ENCODE assay signal across 20 cellular contexts in the genomic region with DNA sequence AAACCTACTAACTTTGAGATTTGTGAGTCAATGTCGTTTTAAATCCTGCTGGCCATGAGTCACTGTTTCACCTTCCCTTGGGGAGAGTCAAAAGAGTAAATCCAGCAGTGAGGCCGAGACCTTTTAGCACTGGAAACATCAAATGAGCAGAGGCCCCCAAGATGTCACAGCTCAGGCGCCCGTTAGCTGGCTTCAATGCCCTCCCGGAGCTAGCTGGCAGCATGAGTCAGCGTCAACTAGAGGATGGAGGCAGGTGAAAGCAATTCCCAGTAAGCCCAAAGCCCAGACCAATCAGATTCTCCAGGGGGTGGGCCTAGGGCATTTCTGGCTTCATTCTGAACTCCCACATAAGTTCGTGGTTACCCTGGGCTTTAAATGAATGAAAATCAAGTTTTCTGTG.
DNase-seq lines count a peak whose midpoint lies in the region; ATAC-seq, FAIRE-seq and TF ChIP-seq lines count a peak whose summit lies in the region.
"Had no signal": no experiment of that assay in that cellular context is flagged by ENCODE, and none has a peak within 500 bp of the region (broad histone marks: within the 10 kb centered on the region; RNA-seq: fewer than 3 reads in every experiment).

No MANE protein-coding gene starts in this region.

- TF ChIP-seq EP300 in HepG2 (IDR thresholded peaks at IDR 0.05; ENCODE audit: low read depth in 2 of 2, low read length in 2 of 2): no peak
- no peak for TF ChIP-seq EP300 in HepG2 (CRISPR knock-in tag; IDR thresholded peaks at IDR 0.05; ENCODE audit: borderline replicate concordance)
- no peak for TF ChIP-seq EP300 in upper lobe of left lung (IDR thresholded peaks at IDR 0.05)

- H3K9ac ChIP-seq in HepG2 (ENCODE audit: insufficient read depth, low read depth, low read length): no peak overlapping the region

- no peak overlapping the region for H2AFZ ChIP-seq in HepG2 (ENCODE audit: low read length)

- H3K36me3 ChIP-seq in HepG2 (replicated peaks in 1 of 2; ENCODE audit: control insufficient read depth in 1 of 2, insufficient read depth in 2 of 2, low read length in 2 of 2): no peaks in the 10 kb centered on the region
- H3K36me3 ChIP-seq in right lobe of liver: no peaks in the 10 kb centered on the region
- no peaks in the 10 kb centered on the region for H3K36me3 ChIP-seq in upper lobe of left lung
- H3K36me3 ChIP-seq: prostate gland had no signal

- no peak for TF ChIP-seq RAD21 in HepG2 (CRISPR knock-in tag; IDR thresholded peaks at IDR 0.05)

- H3K4me3 ChIP-seq in HepG2 (replicated peaks in 1 of 3; ENCODE audit: insufficient read depth in 1 of 3, low read depth in 2 of 3, low read length in 3 of 3) (no peak overlapping the region), right lobe of liver (no peak overlapping the region), lower leg skin (ENCODE audit: low read depth, poor library complexity, severe bottlenecking) (no peak overlapping the region), upper lobe of left lung (no peak overlapping the region)
- H3K4me3 ChIP-seq: prostate gland had no signal

- H3K9me3 ChIP-seq in HepG2 (ENCODE audit: low read length): no peaks in the 10 kb centered on the region
- H3K9me3 ChIP-seq in right lobe of liver: no peaks in the 10 kb centered on the region
- H3K9me3 ChIP-seq in upper lobe of left lung: no peaks in the 10 kb centered on the region
- H3K9me3 ChIP-seq: Caco-2, prostate gland had no signal

- H3K4me1 ChIP-seq in HepG2 (ENCODE audit: insufficient read depth, low read length) (peaks cover 7% of the 10 kb centered on the region), right lobe of liver (no peaks in the 10 kb centered on the region), upper lobe of left lung (no peaks in the 10 kb centered on the region)
- H3K4me1 ChIP-seq: prostate gland had no signal

- no peak overlapping the region for H3K27ac ChIP-seq in HepG2 (ENCODE audit: extremely low read length, insufficient read depth, low read length)
- H3K27ac ChIP-seq in right lobe of liver: no peak overlapping the region
- no peak overlapping the region for H3K27ac ChIP-seq in upper lobe of left lung
- H3K27ac ChIP-seq: prostate gland had no signal

- H3K79me2 ChIP-seq in HepG2 (ENCODE audit: insufficient read depth, low read length): no peaks in the 10 kb centered on the region

- BruUV-seq in HepG2 (replicated peaks; lab: Mats Ljungman, UMichigan): no TSS peak

- intact Hi-C loops in HepG2 (cut with micrococcal nuclease; ENCODE audit: unreplicated experiment): no loop called here
- intact Hi-C loops in right lobe of liver (cut with DNase I): no loop called here
- intact Hi-C loops in lower leg skin (cut with DNase I; ENCODE audit: low total_unique reads): loop anchor here (5.0 kb wide), 1 partner anchor 1585 kb away; no protein-coding TSS in a partner anchor

- no peak for FAIRE-seq in HepG2 (lab: Jason Lieb, UNC)

- peak overlapping the region; percentile 24 for H3K4me2 ChIP-seq in HepG2 (ENCODE audit: low read depth, low read length)

- POLR2A ChIA-PET in HepG2 (lab: Yijun Ruan, JAX): no interaction called here

- DNase-seq in HepG2 (ENCODE audit: low spot score) (peak; percentile 3), right lobe of liver (no peak), RPMI7951 (ENCODE audit: low read depth) (peak; percentile 46), iPS-NIHi7 (ENCODE audit: extremely low spot score) (peak; percentile 63), lower leg skin (ENCODE audit: low spot score in 2 of 2) (no peak), pons (ENCODE audit: low spot score) (no peak), upper lobe of left lung (no peak), NCI-H446 (lab: John Stamatoyannopoulos, UW) (no peak)
- DNase-seq: activated CD4-positive, CD25-positive, alpha-beta regulatory T cell treated with anti-CD3 and anti-CD28 coated beads, Interleukin-2, amount 50 U/mL, for 72 hours; activated CD8-positive, alpha-beta memory T cell treated with anti-CD3 and anti-CD28 coated beads, Interleukin-2, amount 10 ng/mL, durations not matched to agents 7 days and 5 days; activated effector memory CD4-positive, alpha-beta T cell treated with Interleukin-2 at 50 U/mL for 16 hours; amygdala; Caco-2; HCEC 1CT; naive B cell; Right ventricle myocardium superior; stimulated activated CD4-positive, alpha-beta T cell treated with anti-CD3 and anti-CD28 coated beads, Interleukin-15, amount 100 ng/mL, for 24 hours; stimulated activated naive CD8-positive, alpha-beta T cell treated with anti-CD3 and anti-CD28 coated beads, Interleukin-15, amount 100 ng/mL, for 72 hours; T-helper 2 cell had no signal

- peak; percentile 56; the same call in 2 of the 3 replicates for ATAC-seq in HepG2
- ATAC-seq in right lobe of liver: no peak
- ATAC-seq in upper lobe of left lung (ENCODE audit: low FRiP score in 2 of 2): no peak
- ATAC-seq: activated CD8-positive, alpha-beta memory T cell treated with anti-CD3 and anti-CD28 coated beads, Interleukin-2, amount 10 ng/mL, durations not matched to agents 7 days and 5 days; stimulated activated naive CD8-positive, alpha-beta T cell treated with anti-CD3 and anti-CD28 coated beads, Interleukin-15, amount 100 ng/mL, for 72 hours had no signal

- in situ Hi-C loops in HepG2 (cut with HindIII; ENCODE audit: extremely low pct_ligation_motif_present, low pct_unique_long_range_greater_than_20kb): no loop called here

- H3K27me3 ChIP-seq in HepG2 (ENCODE audit: control insufficient read depth in 1 of 2, insufficient read depth in 2 of 2, low read length in 2 of 2) (no peaks in the 10 kb centered on the region), right lobe of liver (peaks cover 0 to 5% of the 10 kb centered on the region in 2 donors), upper lobe of left lung (no peaks in the 10 kb centered on the region)

- TF ChIP-seq CTCF in HepG2 (CRISPR knock-in tag; IDR thresholded peaks at IDR 0.05) (no peak), right lobe of liver (IDR thresholded peaks at IDR 0.05) (no peak), lower leg skin (IDR thresholded peaks at IDR 0.05) (no peak), upper lobe of left lung (IDR thresholded peaks at IDR 0.05) (no peak)

- no peak for TF ChIP-seq POLR2A in HepG2 (IDR thresholded peaks at IDR 0.05; ENCODE audit: insufficient read depth in 1 of 2, low read depth in 2 of 2, low read length in 2 of 2)
- no peak for TF ChIP-seq POLR2A in right lobe of liver (IDR thresholded peaks at IDR 0.05)
- TF ChIP-seq POLR2A in lower leg skin (IDR thresholded peaks at IDR 0.05): no peak
- TF ChIP-seq POLR2A in upper lobe of left lung (IDR thresholded peaks at IDR 0.05): no peak

- H4K20me1 ChIP-seq in HepG2 (ENCODE audit: insufficient read depth, low read length): no peaks in the 10 kb centered on the region

- WGBS in HepG2 (ENCODE audit: low lambda C conversion rate): 0% methylated on average over 3 of the region's 7 CpGs
- 30% methylated on average over 3 of the region's 7 CpGs for WGBS in right lobe of liver (ENCODE audit: insufficient coverage, low coverage, low lambda C conversion rate, missing lambda C conversion rate)
- WGBS in lower leg skin, 2 donors: 61 to 79% methylated on average over 5 to 7 of the region's 7 CpGs
- WGBS in upper lobe of left lung, 2 donors: 54 to 74% methylated on average over 2 to 7 of the region's 7 CpGs

- CTCF ChIA-PET in HepG2 (lab: Yijun Ruan, JAX; ENCODE audit: low intra/inter-chr PET ratio, low total read pairs): no interaction called here

TF ChIP-seq in HepG2, 621 proteins besides CTCF, POLR2A, EP300 and RAD21:
- TF ChIP-seq TSC22D2 (CRISPR knock-in tag; IDR thresholded peaks at IDR 0.05; ENCODE audit: borderline replicate concordance): no peak
- TF ChIP-seq ZNF746 (CRISPR knock-in tag; IDR thresholded peaks at IDR 0.05): no peak
- TF ChIP-seq, protein P1, sequence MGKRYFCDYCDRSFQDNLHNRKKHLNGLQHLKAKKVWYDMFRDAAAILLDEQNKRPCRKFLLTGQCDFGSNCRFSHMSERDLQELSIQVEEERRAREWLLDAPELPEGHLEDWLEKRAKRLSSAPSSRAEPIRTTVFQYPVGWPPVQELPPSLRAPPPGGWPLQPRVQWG (CRISPR knock-in tag; IDR thresholded peaks at IDR 0.05; ENCODE audit: borderline replicate concordance, low read depth): no peak
- TF ChIP-seq ZSCAN25 (CRISPR knock-in tag; IDR thresholded peaks at IDR 0.05): no peak
- TF ChIP-seq, protein P2, sequence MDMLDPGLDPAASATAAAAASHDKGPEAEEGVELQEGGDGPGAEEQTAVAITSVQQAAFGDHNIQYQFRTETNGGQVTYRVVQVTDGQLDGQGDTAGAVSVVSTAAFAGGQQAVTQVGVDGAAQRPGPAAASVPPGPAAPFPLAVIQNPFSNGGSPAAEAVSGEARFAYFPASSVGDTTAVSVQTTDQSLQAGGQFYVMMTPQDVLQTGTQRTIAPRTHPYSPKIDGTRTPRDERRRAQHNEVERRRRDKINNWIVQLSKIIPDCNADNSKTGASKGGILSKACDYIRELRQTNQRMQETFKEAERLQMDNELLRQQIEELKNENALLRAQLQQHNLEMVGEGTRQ (IDR thresholded peaks at IDR 0.05; ENCODE audit: low read depth, low read length): no peak
- TF ChIP-seq, protein P2 (CRISPR knock-in tag; IDR thresholded peaks at IDR 0.05; ENCODE audit: borderline replicate concordance): no peak
- no peak for TF ChIP-seq WIZ (CRISPR knock-in tag; IDR thresholded peaks at IDR 0.05)

Comparison
In these comparisons a context has a peak if more than half of its experiments do, and no peak if none do; other contexts are left out.
1. DNase-seq: peak in HepG2 (single experiment), RPMI7951 (single experiment) and iPS-NIHi7 (single experiment); none in right lobe of liver (0 of 3), lower leg skin (0 of 2), pons (single experiment), upper lobe of left lung (0 of 2) and NCI-H446 (0 of 2).